In genomic region chr2:634670-635395, GRCh38 we compare ENCODE assay signal across 23 cellular contexts. TPM values are rescaled to one million over a fixed set of nuclear protein-coding genes. Genes with fewer than 3 reads are reported as not detected.
DNase-seq lines count a peak whose midpoint lies in the region; ATAC-seq, FAIRE-seq and TF ChIP-seq lines count a peak whose summit lies in the region.
"Had no signal": no experiment of that assay in that cellular context is flagged by ENCODE, and none has a peak within 500 bp of the region (broad histone marks: within the 10 kb centered on the region; RNA-seq: fewer than 3 reads in every experiment).

No MANE protein-coding gene starts in this region.

- H3K4me3 Mint-ChIP-seq in glutamatergic neuron (ENCODE audit: unreplicated experiment): no peak overlapping the region
- H3K4me3 Mint-ChIP-seq: activated naive CD8-positive, alpha-beta T cell treated with anti-CD3 and anti-CD28 coated beads for 36 hours; activated T-helper 1 cell treated with anti-CD3 and anti-CD28 coated beads, Interleukin-12 subunit alpha, Interleukin-12 subunit beta, Interleukin-2, Interleukin-4 antibody, amounts not matched to agents 30 ng/mL and 10 ng/mL and 1 ng/mL, durations not matched to agents 14 hours and 24 hours and 36 hours; brain had no signal

- no peaks in the 10 kb centered on the region for H4K20me1 ChIP-seq in PC-3 (ENCODE audit: low read length)

- BruUV-seq in PC-3 (replicated peaks; lab: Mats Ljungman, UMichigan): no TSS peak

- WGBS in esophagus squamous epithelium, 2 donors: 51 to 61% methylated on average over 15 of the region's 15 CpGs
- 49 to 68% methylated on average over 15 of the region's 15 CpGs for WGBS in pancreas, 2 donors

- no peak overlapping the region for H3K4me3 ChIP-seq in PC-3 (ENCODE audit: low read length)
- no peak overlapping the region for H3K4me3 ChIP-seq in esophagus squamous epithelium
- no peak overlapping the region for H3K4me3 ChIP-seq in pancreas
- H3K4me3 ChIP-seq in kidney (ENCODE audit: low read length in 2 of 2): no peak overlapping the region
- H3K4me3 ChIP-seq: colonic mucosa, skin epidermis had no signal

- peaks cover 4% of the 10 kb centered on the region for H3K9me3 Mint-ChIP-seq in glutamatergic neuron (ENCODE audit: unreplicated experiment)
- H3K9me3 Mint-ChIP-seq: activated T-helper 1 cell treated with anti-CD3 and anti-CD28 coated beads, Interleukin-12 subunit alpha, Interleukin-12 subunit beta, Interleukin-2, Interleukin-4 antibody, amounts not matched to agents 30 ng/mL and 10 ng/mL and 1 ng/mL, durations not matched to agents 14 hours and 24 hours and 36 hours had no signal

- intact Hi-C loops in PC-3 (cut with micrococcal nuclease): loop anchor here (5.0 kb wide), 2 partner anchors 32 to 912 kb away; no protein-coding TSS in a partner anchor
- intact Hi-C loops in esophagus squamous epithelium (cut with DNase I): no loop called here
- intact Hi-C loops in pancreas (cut with DNase I): no loop called here
- intact Hi-C loops in kidney (cut with DNase I): no loop called here

- H3K79me2 ChIP-seq in PC-3 (ENCODE audit: low read length): no peaks in the 10 kb centered on the region

- no peaks in the 10 kb centered on the region for H3K27me3 ChIP-seq in PC-3 (ENCODE audit: low read length)
- peaks cover 0 to 11% (median 0%) of the 10 kb centered on the region in 4 donors for H3K27me3 ChIP-seq in esophagus squamous epithelium
- H3K27me3 ChIP-seq in pancreas: no peaks in the 10 kb centered on the region
- H3K27me3 ChIP-seq: colonic mucosa had no signal

- TF ChIP-seq CTCF in PC-3 (conservative IDR thresholded peaks at IDR 0.05; ENCODE audit: low read depth, low read length): no peak
- peak in 1 of 6 experiments; percentile 16 for TF ChIP-seq CTCF in esophagus squamous epithelium (IDR thresholded peaks at IDR 0.05)
- TF ChIP-seq CTCF in pancreas (IDR thresholded peaks at IDR 0.05): no peak
- no peak for TF ChIP-seq CTCF in glutamatergic neuron (IDR thresholded peaks at IDR 0.05; ENCODE audit: partially characterized antibody, unreplicated experiment)
- no peak for TF ChIP-seq CTCF in kidney (IDR thresholded peaks at IDR 0.05; ENCODE audit: borderline replicate concordance, extremely low read depth, insufficient read depth)

- FAIRE-seq in pancreas (lab: Jason Lieb, UNC) (no peak), kidney (lab: Jason Lieb, UNC) (no peak)
- FAIRE-seq: H54 had no signal

- H3K4me1 Mint-ChIP-seq in glutamatergic neuron (ENCODE audit: low read depth, unreplicated experiment): peaks cover 15% of the 10 kb centered on the region

- CTCF ChIA-PET in PC-3 (lab: Charles Lee): interaction anchor here (0.5 kb wide), 1 partner anchor 1094 kb away, joined by 3 read pairs; no protein-coding TSS in a partner anchor

- no peaks in the 10 kb centered on the region for H3K36me3 ChIP-seq in PC-3 (ENCODE audit: low read depth, low read length)
- H3K36me3 ChIP-seq in esophagus squamous epithelium: no peaks in the 10 kb centered on the region
- H3K36me3 ChIP-seq in pancreas: no peaks in the 10 kb centered on the region
- H3K36me3 ChIP-seq in kidney (ENCODE audit: control insufficient read depth in 1 of 2, insufficient read depth in 2 of 2, low read length in 2 of 2): no peaks in the 10 kb centered on the region
- H3K36me3 ChIP-seq: colonic mucosa had no signal

- H3K9me2 ChIP-seq in PC-3 (replicated peaks; ENCODE audit: low read length): no peaks in the 10 kb centered on the region

- no peaks in the 10 kb centered on the region for H3K27me3 Mint-ChIP-seq in glutamatergic neuron (ENCODE audit: unreplicated experiment)
- H3K27me3 Mint-ChIP-seq: activated naive CD8-positive, alpha-beta T cell treated with anti-CD3 and anti-CD28 coated beads for 36 hours had no signal

- H3K27ac ChIP-seq in PC-3 (ENCODE audit: low read length) (peak overlapping the region; percentile 45), esophagus squamous epithelium (peak overlapping the region; percentile 23 to 71 (median 62)), pancreas (no peak overlapping the region), kidney (ENCODE audit: low read depth in 2 of 2, low read length in 2 of 2) (no peak overlapping the region)
- H3K27ac ChIP-seq: colonic mucosa, KMS-11, skin epidermis had no signal

- DNase-seq in DMS79 (lab: John Stamatoyannopoulos, UW) (peak; percentile 25), PC-3 (peak; percentile 75), esophagus squamous epithelium (lab: John Stamatoyannopoulos, UW) (no peak), pancreas (no peak), glutamatergic neuron (no peak), kidney (no peak)
- DNase-seq: activated naive CD8-positive, alpha-beta T cell treated with anti-CD3 and anti-CD28 coated beads for 36 hours; CD4-positive, alpha-beta memory T cell; colonic mucosa; mammary epithelial cell; naive thymus-derived CD4-positive, alpha-beta T cell; NCI-H187 treated with DMSO at 0.1 percent for 48 hours; NCI-H446; NK-92 treated with Interleukin-12 subunit alpha and Interleukin-12 subunit beta, amount 100 ng/mL, for 24 hours; RPMI8226; stimulated activated naive CD4-positive, alpha-beta T cell had no signal

- POLR2A ChIA-PET in PC-3 (lab: Charles Lee; ENCODE audit: unreplicated experiment): no interaction called here

- H3K4me1 ChIP-seq in PC-3 (ENCODE audit: insufficient read depth, low read length): peaks cover 20% of the 10 kb centered on the region
- H3K4me1 ChIP-seq in esophagus squamous epithelium: peaks cover 0 to 35% (median 7%) of the 10 kb centered on the region in 3 donors
- H3K4me1 ChIP-seq in pancreas: peaks cover 0 to 6% (median 0%) of the 10 kb centered on the region in 3 donors
- H3K4me1 ChIP-seq in kidney (ENCODE audit: control insufficient read depth in 1 of 2, insufficient read depth in 1 of 2, low read depth in 1 of 2, low read length in 2 of 2): peaks cover 4 to 5% of the 10 kb centered on the region in 2 donors
- H3K4me1 ChIP-seq: colonic mucosa had no signal

- H3K27ac Mint-ChIP-seq in glutamatergic neuron (ENCODE audit: unreplicated experiment): no peak overlapping the region
- H3K27ac Mint-ChIP-seq: activated naive CD8-positive, alpha-beta T cell treated with anti-CD3 and anti-CD28 coated beads for 36 hours; activated T-helper 1 cell treated with anti-CD3 and anti-CD28 coated beads, Interleukin-12 subunit alpha, Interleukin-12 subunit beta, Interleukin-2, Interleukin-4 antibody, amounts not matched to agents 30 ng/mL and 10 ng/mL and 1 ng/mL, durations not matched to agents 14 hours and 24 hours and 36 hours; CD4-positive, alpha-beta memory T cell had no signal

- H3K36me3 Mint-ChIP-seq in glutamatergic neuron (ENCODE audit: unreplicated experiment): peaks cover 11% of the 10 kb centered on the region
- H3K36me3 Mint-ChIP-seq: activated naive CD8-positive, alpha-beta T cell treated with anti-CD3 and anti-CD28 coated beads for 36 hours; brain; CD4-positive, alpha-beta memory T cell; naive thymus-derived CD4-positive, alpha-beta T cell had no signal

- TF ChIP-seq POLR2A in esophagus squamous epithelium (IDR thresholded peaks at IDR 0.05): no peak

- peak overlapping the region; percentile 43; the same call in 1 of the 2 replicates for H2AFZ ChIP-seq in PC-3 (ENCODE audit: low read length)

- no peaks in the 10 kb centered on the region for H3F3A ChIP-seq in PC-3 (ENCODE audit: low read length, unreplicated experiment)

- H3K9ac ChIP-seq in PC-3 (ENCODE audit: low read length): peak overlapping the region; percentile 2; the same call in 1 of the 2 replicates
- peak overlapping the region in 1 of 2 donors; percentile 16 for H3K9ac ChIP-seq in kidney (ENCODE audit: low read length in 2 of 2)
- H3K9ac ChIP-seq: KMS-11 had no signal

- ATAC-seq in PC-3 (peak; percentile 57), pancreas (peak in 3 of 4 donors; percentile 33 to 56 (median 35)), GM18517 (IDR thresholded peaks at IDR 0.05; ENCODE audit: unreplicated experiment) (no peak)
- ATAC-seq: activated CD4-positive, CD25-positive, alpha-beta regulatory T cell treated with anti-CD3 and anti-CD28 coated beads, Interleukin-2, amount 50 U/mL, for 24 hours; naive thymus-derived CD4-positive, alpha-beta T cell had no signal

- no peaks in the 10 kb centered on the region for H3K9me3 ChIP-seq in PC-3 (ENCODE audit: low read length)
- H3K9me3 ChIP-seq in esophagus squamous epithelium: peaks cover 0 to 8% (median 0%) of the 10 kb centered on the region in 3 donors
- H3K9me3 ChIP-seq in pancreas: no peaks in the 10 kb centered on the region
- H3K9me3 ChIP-seq in kidney (ENCODE audit: control insufficient read depth in 1 of 2, low read length in 2 of 2): no peaks in the 10 kb centered on the region
- H3K9me3 ChIP-seq: colonic mucosa had no signal

- H3K4me2 ChIP-seq in PC-3 (ENCODE audit: low read length): peak overlapping the region; percentile 13
- H3K4me2 ChIP-seq: KMS-11 had no signal

RNA-seq across cellular contexts. Expression of gene TMEM18, which starts 42.4 kb away (rescaled TPM):
- total RNA-seq in PC-3 (2014; rRNA removed): 25.5 and 30.8 TPM in 2 replicates
- 10 to 100 TPM in 3 of 4 donors, 1 to 10 TPM in 1; 7.3 to 23.7 (median 17.8) TPM for total RNA-seq in esophagus squamous epithelium
- total RNA-seq in pancreas: 10 to 100 TPM; 11.9 to 18.9 (median 14.2) TPM
- 10 to 100 TPM; 15.1 to 20.3 TPM for polyA plus RNA-seq in pancreas
- 22.0 TPM for total RNA-seq in glutamatergic neuron (ENCODE audit: unreplicated experiment)
- 24.0 TPM for total RNA-seq in kidney
- polyA plus RNA-seq in kidney (ENCODE audit: insufficient read depth, low read depth, low replicate concordance): 29.7 TPM

Comparison
In these comparisons a context has a peak if more than half of its experiments do, and no peak if none do; other contexts are left out.
1. DNase-seq: peak in DMS79 (single experiment) and PC-3 (single experiment); none in esophagus squamous epithelium (single experiment), pancreas (0 of 6), glutamatergic neuron (single experiment) and kidney (single experiment).
2. H3K27ac ChIP-seq: peak in PC-3 (single experiment) and esophagus squamous epithelium (4 of 4); none in pancreas (0 of 4) and kidney (0 of 2).